In the genomic region with DNA sequence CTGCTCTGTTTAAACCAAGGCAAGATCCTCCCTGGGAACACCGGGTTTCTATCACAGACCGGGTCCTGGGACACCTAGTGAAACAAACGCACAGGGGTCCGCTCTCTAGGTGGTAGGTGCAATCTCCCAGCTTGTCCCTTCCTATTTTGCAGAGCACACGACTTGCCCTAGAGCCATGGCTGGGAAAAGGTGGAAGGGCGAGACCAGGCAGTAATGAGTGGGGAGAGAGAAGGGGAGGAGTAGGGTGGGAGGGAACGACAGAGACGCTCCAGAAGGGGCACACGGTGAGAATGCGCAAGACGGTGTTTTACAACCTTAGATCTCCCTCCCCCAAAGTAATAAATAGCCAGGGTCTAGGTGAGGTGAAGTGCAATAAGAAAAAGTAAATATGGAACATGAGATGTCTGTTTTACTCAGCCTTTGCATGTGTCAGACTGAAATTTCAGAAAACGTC, we compare ENCODE assay signal across 8 cellular contexts. TPM values are rescaled to one million over a fixed set of nuclear protein-coding genes. Genes with fewer than 3 reads are reported as not detected.
DNase-seq lines count a peak whose midpoint lies in the region; ATAC-seq and TF ChIP-seq lines count a peak whose summit lies in the region.

No MANE protein-coding gene starts in this region.

- no peak overlapping the region for H3K27ac Mint-ChIP-seq in activated T-helper 17 cell treated with anti-CD3 and anti-CD28 coated beads, Interleukin-2, amount 50 U/mL, for 72 hours

- H3K4me1 ChIP-seq in iPS DF 6.9 (ENCODE audit: control insufficient read depth, insufficient read depth, low read length) (peaks cover 1% of the 10 kb centered on the region; the same call in 1 of the 2 replicates), spleen (peaks cover 0 to 21% (median 7%) of the 10 kb centered on the region in 6 donors)

- peaks cover 13% of the 10 kb centered on the region for H3K4me1 Mint-ChIP-seq in activated T-helper 17 cell treated with anti-CD3 and anti-CD28 coated beads, Interleukin-2, amount 50 U/mL, for 72 hours

- no CpG with 5 or more reads among the region's 12 CpGs for WGBS in iPS DF 6.9 (ENCODE audit: insufficient coverage, insufficient read length)
- 6 to 13% (median 8%) methylated on average over 12 of the region's 12 CpGs for WGBS in spleen, 5 donors

- DNase-seq in HEK293T (ENCODE audit: extremely low spot score): peak; percentile 13
- no peak for DNase-seq in iPS DF 6.9 (ENCODE audit: low read depth, low spot score)
- DNase-seq in spleen: no peak
- no peak for DNase-seq in NAMALWA (ENCODE audit: low spot score)
- DNase-seq in SKM-1 (lab: John Stamatoyannopoulos, UW; ENCODE audit: unreplicated experiment): no peak

- H3K36me3 ChIP-seq in iPS DF 6.9 (ENCODE audit: control insufficient read depth, insufficient read depth, low read length) (no peaks in the 10 kb centered on the region), spleen (no peaks in the 10 kb centered on the region)

- peaks cover 5% of the 10 kb centered on the region for H3K36me3 Mint-ChIP-seq in activated T-helper 17 cell treated with anti-CD3 and anti-CD28 coated beads, Interleukin-2, amount 50 U/mL, for 72 hours (ENCODE audit: low read depth)

- H3K27me3 Mint-ChIP-seq in activated T-helper 17 cell treated with anti-CD3 and anti-CD28 coated beads, Interleukin-2, amount 50 U/mL, for 72 hours: peaks cover 67% of the 10 kb centered on the region

- H3K9me3 ChIP-seq in iPS DF 6.9 (ENCODE audit: control insufficient read depth, insufficient read depth, low read length): no peaks in the 10 kb centered on the region
- peaks cover 0 to 27% (median 20%) of the 10 kb centered on the region in 8 donors for H3K9me3 ChIP-seq in spleen

- H3K27me3 ChIP-seq in iPS DF 6.9 (ENCODE audit: control insufficient read depth, insufficient read depth, low read length): peaks cover 33% of the 10 kb centered on the region
- peaks cover 0 to 81% (median 25%) of the 10 kb centered on the region in 7 donors for H3K27me3 ChIP-seq in spleen (replicated peaks in 1 of 7)

- no peak for ATAC-seq in activated T-helper 17 cell treated with anti-CD3 and anti-CD28 coated beads, Interleukin-2, amount 50 U/mL, for 72 hours (replicated peaks)
- ATAC-seq in GM19023 (IDR thresholded peaks at IDR 0.05; ENCODE audit: unreplicated experiment) (no peak), GM21360 (IDR thresholded peaks at IDR 0.05; ENCODE audit: unreplicated experiment) (no peak)

- peak overlapping the region; percentile 64 for H3K4me3 Mint-ChIP-seq in activated T-helper 17 cell treated with anti-CD3 and anti-CD28 coated beads, Interleukin-2, amount 50 U/mL, for 72 hours

- CTCF ChIA-PET in HEK293T (lab: Yijun Ruan, JAX): no interaction called here

- intact Hi-C loops in spleen (cut with DNase I; ENCODE audit: low total_unique reads): loop anchor here (10.0 kb wide), 1 partner anchor 78 kb away; no protein-coding TSS in a partner anchor

- POLR2A ChIA-PET in HEK293T (lab: Yijun Ruan, JAX): interaction anchor here (1.1 to 2.5 kb wide), 4 partner anchors 9 to 80 kb away, joined by 4 to 14 read pairs (median 6); a partner anchor contains a TSS

- TF ChIP-seq CTCF in spleen (IDR thresholded peaks at IDR 0.05 in 8 of 11, conservative IDR thresholded peaks at IDR 0.05 in 3 of 11): no peak

- no peak for TF ChIP-seq POLR2A in spleen (IDR thresholded peaks at IDR 0.05)

- H3K4me3 ChIP-seq in iPS DF 6.9 (ENCODE audit: low read length): peak overlapping the region; percentile 76; the same call in 1 of the 2 replicates
- H3K4me3 ChIP-seq in spleen: peak overlapping the region; percentile 32 to 80 (median 54)

- H3K9me3 Mint-ChIP-seq in activated T-helper 17 cell treated with anti-CD3 and anti-CD28 coated beads, Interleukin-2, amount 50 U/mL, for 72 hours: peaks cover 11% of the 10 kb centered on the region

- H3K27ac ChIP-seq in iPS DF 6.9 (ENCODE audit: low read length): no peak overlapping the region
- H3K27ac ChIP-seq in spleen: peak overlapping the region; percentile 59 to 93 (median 89)

TF ChIP-seq in HEK293T, 16 proteins besides CTCF, POLR2A, EP300 and RAD21:
- TF ChIP-seq FOXM1 (IDR thresholded peaks at IDR 0.05; ENCODE audit: borderline replicate concordance): no peak

RNA-seq across cellular contexts. Expression of a gene that starts 9.3 kb away (rescaled TPM):
- total RNA-seq in activated T-helper 17 cell treated with anti-CD3 and anti-CD28 coated beads, Interleukin-2, amount 50 U/mL, for 72 hours: not detected
- total RNA-seq in spleen: 100 to 1,000 TPM in 2 of 7 donors, 10 to 100 TPM in 5; 42.8 to 124 (median 90.9) TPM
- polyA plus RNA-seq in spleen: 10 to 100 TPM in 2 of 3 donors, 1 to 10 TPM in 1; 7.3 to 21.2 (median 13.0) TPM

Comparison
In these comparisons a context has a peak if more than half of its experiments do, and no peak if none do; other contexts are left out.
1. RNA of a gene that starts 9.3 kb away (total RNA-seq): 42.8 to 124 TPM in spleen; not detected in activated T-helper 17 cell treated with anti-CD3 and anti-CD28 coated beads, Interleukin-2, amount 50 U/mL, for 72 hours; every median in the first group is over 10 times any median in the second.